ENCODE assay signal across 8 cellular contexts in genomic region chr9:121599186-121599871, GRCh38. TPM values are rescaled to one million over a fixed set of nuclear protein-coding genes. Genes with fewer than 3 reads are reported as not detected.
DNase-seq lines count a peak whose midpoint lies in the region; ATAC-seq, FAIRE-seq and TF ChIP-seq lines count a peak whose summit lies in the region.

No MANE protein-coding gene starts in this region.

- peak overlapping the region; percentile 56 for H3K27ac ChIP-seq in PC-9
- peak overlapping the region; percentile 82 to 98 (median 92) for H3K27ac ChIP-seq in gastroesophageal sphincter

- CTCF ChIA-PET in PC-9 (lab: Charles Lee): interaction anchor here (0.6 to 1.2 kb wide), 5 partner anchors 20 to 417 kb away, joined by 3 to 6 read pairs (median 4); no protein-coding TSS in a partner anchor

- peak; percentile 50 for DNase-seq in DMS53 treated with DMSO at 0.1 percent for 48 hours (lab: John Stamatoyannopoulos, UW; ENCODE audit: unreplicated experiment)
- DNase-seq in PC-9: peak; percentile 69 to 95
- DNase-seq in omental fat pad (ENCODE audit: low spot score): no peak
- no peak for DNase-seq in stimulated activated CD4-positive, alpha-beta T cell treated with anti-CD3 and anti-CD28 coated beads, Interleukin-12 subunit alpha, Interleukin-12 subunit beta, amount 100 ng/mL, for 4 hours
- no peak for DNase-seq in SIG-M5 (lab: John Stamatoyannopoulos, UW)
- no peak for DNase-seq in D721Med (ENCODE audit: insufficient read length, low spot score)

- H3K4me3 ChIP-seq in PC-9 (peak overlapping the region; percentile 92), gastroesophageal sphincter (peak overlapping the region; percentile 61)

- POLR2A ChIA-PET in PC-9 (lab: Charles Lee; ENCODE audit: unreplicated experiment): interaction anchor here (0.6 to 0.7 kb wide), 6 partner anchors 10 to 256 kb away, joined by 3 to 7 read pairs (median 4); no protein-coding TSS in a partner anchor

- no peaks in the 10 kb centered on the region for H3K9me2 ChIP-seq in PC-9 (ENCODE audit: insufficient read depth)

- TF ChIP-seq POLR2A in gastroesophageal sphincter (IDR thresholded peaks at IDR 0.05): peak in 1 of 2 donors; percentile 51

- H3K79me2 ChIP-seq in PC-9 (ENCODE audit: low read depth): no peaks in the 10 kb centered on the region; the same call in 1 of the 2 replicates

- BruUV-seq in PC-9 (replicated peaks; lab: Mats Ljungman, UMichigan): no TSS peak

- no peaks in the 10 kb centered on the region for H4K20me1 ChIP-seq in PC-9 (ENCODE audit: insufficient read depth)

- TF ChIP-seq CTCF in PC-9 (conservative IDR thresholded peaks at IDR 0.05) (no peak), gastroesophageal sphincter (IDR thresholded peaks at IDR 0.05) (no peak), omental fat pad (IDR thresholded peaks at IDR 0.05) (no peak), D721Med (IDR thresholded peaks at IDR 0.05; ENCODE audit: insufficient read depth, missing control alignments) (no peak)

- ATAC-seq in gastroesophageal sphincter (peak; percentile 90), omental fat pad (ENCODE audit: low FRiP score) (peak; percentile 91), HG03025 (IDR thresholded peaks at IDR 0.05; ENCODE audit: low FRiP score, unreplicated experiment) (no peak)

- H3K9me3 ChIP-seq in PC-9 (ENCODE audit: insufficient read depth, low read depth) (no peaks in the 10 kb centered on the region), gastroesophageal sphincter (peaks cover 0 to 16% (median 0%) of the 10 kb centered on the region in 3 donors)

- FAIRE-seq in D721Med (lab: Jason Lieb, UNC): no peak

- no peaks in the 10 kb centered on the region for H3K36me3 ChIP-seq in PC-9 (ENCODE audit: low read depth)
- H3K36me3 ChIP-seq in gastroesophageal sphincter: no peaks in the 10 kb centered on the region

- peaks cover 30% of the 10 kb centered on the region for H3F3A ChIP-seq in PC-9 (ENCODE audit: insufficient read depth, low read depth)

- TF ChIP-seq EP300 in gastroesophageal sphincter (IDR thresholded peaks at IDR 0.05): no peak

- 0% methylated on average over 9 of the region's 80 CpGs; no CpG with 5 or more reads in 1 of the 2 donors for WGBS in gastroesophageal sphincter (ENCODE audit: low coverage in 1 of 2), 2 donors

- H2AFZ ChIP-seq in PC-9: peak overlapping the region; percentile 93

- H3K4me1 ChIP-seq in PC-9 (replicated peaks; ENCODE audit: insufficient read depth) (peaks cover 26% of the 10 kb centered on the region), gastroesophageal sphincter (peaks cover 0 to 66% (median 22%) of the 10 kb centered on the region in 3 donors)

- intact Hi-C loops in PC-9 (cut with micrococcal nuclease; ENCODE audit: unreplicated experiment): loop anchor here (1.0 to 2.0 kb wide), 3 partner anchors 41 to 85 kb away; partner anchors contain the start of gene DAB2IP

- H3K27me3 ChIP-seq in PC-9 (ENCODE audit: insufficient read depth, low read depth): no peaks in the 10 kb centered on the region
- H3K27me3 ChIP-seq in gastroesophageal sphincter: no peaks in the 10 kb centered on the region

- H3K4me2 ChIP-seq in PC-9: peak overlapping the region; percentile 95

RNA-seq across cellular contexts. Expression of gene DAB2IP, which starts 52.1 kb away (rescaled TPM):
- total RNA-seq in PC-9 (2021) (46.7 and 59.9 TPM in 2 replicates), gastroesophageal sphincter (10 to 100 TPM; 42.0 to 93.4 (median 47.9) TPM), omental fat pad (10 to 100 TPM; 19.2 to 45.4 (median 34.8) TPM)

Comparison
In these comparisons a context has a peak if more than half of its experiments do, and no peak if none do; other contexts are left out.
1. DNase-seq: peak in DMS53 treated with DMSO at 0.1 percent for 48 hours (single experiment) and PC-9 (2 of 2); none in omental fat pad (single experiment), stimulated activated CD4-positive, alpha-beta T cell treated with anti-CD3 and anti-CD28 coated beads, Interleukin-12 subunit alpha, Interleukin-12 subunit beta, amount 100 ng/mL, for 4 hours (single experiment), SIG-M5 (single experiment) and D721Med (single experiment).